ENCODE assay signal across 10 cellular contexts in the genomic region with DNA sequence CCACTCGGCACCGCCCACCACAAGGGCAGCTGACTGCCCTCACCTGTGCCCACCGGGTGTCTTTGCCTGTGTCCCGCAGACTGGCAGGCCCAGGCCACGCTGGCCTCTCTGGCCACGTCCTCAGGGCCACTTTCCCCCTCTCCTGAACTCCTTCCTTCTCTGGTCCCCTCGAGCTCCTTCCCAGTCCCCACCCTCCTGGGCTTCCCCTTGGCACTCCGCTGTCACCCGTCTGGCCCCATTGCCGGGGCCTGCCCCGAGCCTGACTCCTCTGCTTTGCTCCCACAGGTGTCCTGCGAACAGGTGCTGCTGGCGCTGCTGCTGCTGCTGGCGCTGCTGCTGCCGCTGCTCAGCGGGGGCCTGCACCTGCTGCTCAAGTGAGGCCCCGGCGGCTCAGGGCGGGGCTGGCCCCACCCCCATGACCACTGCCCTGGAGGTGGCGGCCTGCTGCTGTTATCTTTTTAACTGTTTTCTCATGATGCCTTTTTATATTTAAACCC. TPM values are rescaled to one million over a fixed set of nuclear protein-coding genes. Genes with fewer than 3 reads are reported as not detected.
DNase-seq lines count a peak whose midpoint lies in the region; ATAC-seq and TF ChIP-seq lines count a peak whose summit lies in the region.
"Had no signal": no experiment of that assay in that cellular context is flagged by ENCODE, and none has a peak within 500 bp of the region (broad histone marks: within the 10 kb centered on the region; RNA-seq: fewer than 3 reads in every experiment).

No MANE protein-coding gene starts in this region.

- H3K9me3 Mint-ChIP-seq in MCF 10A (ENCODE audit: unreplicated experiment): no peaks in the 10 kb centered on the region
- H3K9me3 Mint-ChIP-seq: activated naive CD4-positive, alpha-beta T cell treated with anti-CD3 and anti-CD28 coated beads for 36 hours; IgD-negative memory B cell; T-helper 1 cell treated with Interleukin-12 subunit alpha and Interleukin-12 subunit beta and Interleukin-4 antibody, amounts not matched to agents 30 μg/mL and 1 μg/mL, for 36 hours had no signal

- H3K4me3 Mint-ChIP-seq in MCF 10A (ENCODE audit: unreplicated experiment): no peak overlapping the region
- H3K4me3 Mint-ChIP-seq: activated naive CD4-positive, alpha-beta T cell treated with anti-CD3 and anti-CD28 coated beads for 36 hours; T-helper 1 cell treated with Interleukin-12 subunit alpha and Interleukin-12 subunit beta and Interleukin-4 antibody, amounts not matched to agents 30 μg/mL and 1 μg/mL, for 36 hours had no signal

- intact Hi-C loops in MCF 10A (cut with micrococcal nuclease) (no loop called here), breast epithelium (cut with DNase I; ENCODE audit: low total_unique reads) (no loop called here), upper lobe of right lung (cut with DNase I) (no loop called here)

- no TSS peak for BruUV-seq in MCF 10A (replicated peaks; lab: Mats Ljungman, UMichigan)

- H3K27me3 Mint-ChIP-seq in MCF 10A (ENCODE audit: insufficient read depth, unreplicated experiment): no peaks in the 10 kb centered on the region

- TF ChIP-seq CTCF in MCF 10A (IDR thresholded peaks at IDR 0.05; ENCODE audit: unreplicated experiment) (no peak), breast epithelium (IDR thresholded peaks at IDR 0.05) (no peak), RWPE2 (IDR thresholded peaks at IDR 0.05; ENCODE audit: poor library complexity, severe bottlenecking) (no peak), upper lobe of right lung (IDR thresholded peaks at IDR 0.05) (no peak)

- H3K9me3 ChIP-seq in breast epithelium (no peaks in the 10 kb centered on the region), RWPE2 (ENCODE audit: severe bottlenecking) (no peaks in the 10 kb centered on the region), upper lobe of right lung (no peaks in the 10 kb centered on the region)

- DNase-seq in MCF 10A (ENCODE audit: unreplicated experiment): no peak
- DNase-seq in breast epithelium (ENCODE audit: low spot score in 2 of 2): no peak
- no peak for DNase-seq in RWPE2 (ENCODE audit: low spot score)
- no peak for DNase-seq in upper lobe of right lung
- no peak for DNase-seq in stimulated activated CD4-positive, alpha-beta T cell treated with anti-CD3 and anti-CD28 coated beads, Interleukin-4, amount 100 ng/mL, for 24 hours
- DNase-seq in NCI-H446 treated with DMSO at 0.1 percent for 48 hours (lab: John Stamatoyannopoulos, UW): no peak
- DNase-seq: activated naive CD4-positive, alpha-beta T cell treated with anti-CD3 and anti-CD28 coated beads for 36 hours; left cardiac atrium had no signal

- H3K27ac Mint-ChIP-seq in MCF 10A (ENCODE audit: low read depth, unreplicated experiment): peak overlapping the region; percentile 19
- H3K27ac Mint-ChIP-seq: activated naive CD4-positive, alpha-beta T cell treated with anti-CD3 and anti-CD28 coated beads for 36 hours; IgD-negative memory B cell; T-helper 1 cell treated with Interleukin-12 subunit alpha and Interleukin-12 subunit beta and Interleukin-4 antibody, amounts not matched to agents 30 μg/mL and 1 μg/mL, for 36 hours had no signal

- peaks cover 45% of the 10 kb centered on the region for H3K36me3 Mint-ChIP-seq in MCF 10A (ENCODE audit: insufficient read depth, unreplicated experiment)

- H3K4me1 ChIP-seq in breast epithelium (peaks cover 0 to 8% of the 10 kb centered on the region in 2 donors), RWPE2 (ENCODE audit: insufficient read depth, poor library complexity, severe bottlenecking) (peaks cover 20% of the 10 kb centered on the region), upper lobe of right lung (peaks cover 9% of the 10 kb centered on the region)

- H3K4me1 Mint-ChIP-seq in MCF 10A (ENCODE audit: insufficient read depth, unreplicated experiment): peaks cover 28% of the 10 kb centered on the region

- no peak overlapping the region for H3K27ac ChIP-seq in breast epithelium
- peak overlapping the region; percentile 89 for H3K27ac ChIP-seq in RWPE2 (ENCODE audit: poor library complexity, severe bottlenecking)
- no peak overlapping the region for H3K27ac ChIP-seq in upper lobe of right lung

- ATAC-seq in RWPE2 (ENCODE audit: low read depth) (no peak), upper lobe of right lung (peak; percentile 18)
- ATAC-seq: left cardiac atrium had no signal

- H3K4me3 ChIP-seq in breast epithelium: no peak overlapping the region
- H3K4me3 ChIP-seq in RWPE2 (ENCODE audit: severe bottlenecking): no peak overlapping the region
- no peak overlapping the region for H3K4me3 ChIP-seq in upper lobe of right lung

- H3K27me3 ChIP-seq in breast epithelium (no peaks in the 10 kb centered on the region), RWPE2 (ENCODE audit: insufficient read depth, poor library complexity, severe bottlenecking) (no peaks in the 10 kb centered on the region), upper lobe of right lung (no peaks in the 10 kb centered on the region)

- CTCF ChIA-PET in MCF 10A (lab: Yijun Ruan, JAX): interaction anchor here (0.6 kb wide), 1 partner anchor 22 kb away, joined by 3 read pairs; no protein-coding TSS in a partner anchor

- H3K36me3 ChIP-seq in breast epithelium (no peaks in the 10 kb centered on the region), RWPE2 (ENCODE audit: low read depth) (peaks cover 12% of the 10 kb centered on the region), upper lobe of right lung (peaks cover 15% of the 10 kb centered on the region)

- POLR2A ChIA-PET in MCF 10A (lab: Yijun Ruan, JAX): interaction anchor here (0.7 to 2.5 kb wide), 2 partner anchors 14 to 16 kb away, joined by 3 to 9 read pairs; a partner anchor contains a TSS

- no peak for TF ChIP-seq POLR2A in breast epithelium (IDR thresholded peaks at IDR 0.05)

RNA-seq across cellular contexts. Expression of a gene that starts 14.2 kb away (rescaled TPM):
- total RNA-seq in MCF 10A (2022) (17.6 and 18.8 TPM in 2 replicates), breast epithelium (10 to 100 TPM; 18.6 to 31.1 (median 26.2) TPM), upper lobe of right lung (12.1 TPM)

RNA-seq across cellular contexts. Expression of a gene that starts 18.4 kb away (rescaled TPM):
- total RNA-seq in MCF 10A (2022) (7.3 and 10.0 TPM in 2 replicates), breast epithelium (10 to 100 TPM in 2 of 3 donors, not detected in 1; 22.6 to 25.0 TPM), upper lobe of right lung (0.87 TPM)
- total RNA-seq: left cardiac atrium had no signal

RNA-seq across cellular contexts. Expression of a gene that starts 22.4 kb away (rescaled TPM):
- total RNA-seq in MCF 10A (2022) (294 and 308 TPM in 2 replicates), breast epithelium (100 to 1,000 TPM; 250 to 468 (median 284) TPM), upper lobe of right lung (185 TPM)

RNA-seq across cellular contexts. Expression of a gene that starts 39.8 kb away (rescaled TPM):
- total RNA-seq in MCF 10A (2022) (3.3 and 3.6 TPM in 2 replicates), breast epithelium (1 to 10 TPM; 4.6 to 6.4 (median 5.2) TPM), upper lobe of right lung (5.1 TPM)

RNA-seq across cellular contexts. Expression of a gene that starts 58.0 kb away (rescaled TPM):
- total RNA-seq in MCF 10A (2022): 40.9 and 61.0 TPM in 2 replicates
- total RNA-seq in breast epithelium: 10 to 100 TPM; 25.9 to 36.0 (median 31.4) TPM
- total RNA-seq in upper lobe of right lung: 20.5 TPM
